In the genomic region with DNA sequence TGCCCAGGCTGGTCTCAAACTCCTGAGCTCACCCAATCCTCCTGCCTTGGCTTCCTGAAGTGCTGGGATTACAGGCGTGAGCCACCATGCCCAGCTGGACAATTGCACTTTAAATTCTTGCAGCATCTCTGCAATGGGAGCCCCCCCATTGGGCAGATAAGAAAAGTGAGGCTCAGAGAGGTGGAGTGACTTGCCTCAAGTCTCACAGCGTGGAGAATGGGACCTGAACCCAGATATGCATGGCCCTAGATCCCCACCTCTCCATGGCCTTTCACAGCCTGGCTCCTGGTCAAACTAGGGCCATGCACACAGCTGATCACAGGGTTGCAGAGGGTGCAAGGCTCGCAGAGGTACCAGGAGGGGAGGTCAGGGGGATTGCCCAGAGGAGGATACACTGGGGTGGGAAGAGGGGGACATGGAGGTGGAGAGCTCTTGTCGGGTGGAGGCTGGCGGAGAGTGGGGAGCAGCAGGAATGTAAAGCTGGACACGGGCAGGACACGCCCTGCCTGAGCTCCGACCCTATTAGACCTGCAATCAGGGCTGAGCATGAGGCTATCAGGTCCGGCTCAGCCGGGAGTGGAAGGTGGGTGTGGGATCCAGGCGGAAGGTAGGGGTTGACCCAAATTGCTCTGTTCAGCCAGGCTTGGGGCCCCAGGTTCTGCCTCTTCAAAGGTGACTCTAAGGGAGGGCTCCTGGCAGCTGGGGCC, we compare ENCODE assay signal across 23 cellular contexts. TPM values are rescaled to one million over a fixed set of nuclear protein-coding genes. Genes with fewer than 3 reads are reported as not detected.
"Had no signal": no experiment of that assay in that cellular context is flagged by ENCODE, and none has a peak within 500 bp of the region (broad histone marks: within the 10 kb centered on the region; RNA-seq: fewer than 3 reads in every experiment).

No MANE protein-coding gene starts in this region.

- H3K4me3 ChIP-seq: cardiac muscle cell, left lung, smooth muscle cell had no signal

- H3K36me3 Mint-ChIP-seq: activated CD8-positive, alpha-beta memory T cell treated with anti-CD3 and anti-CD28 coated beads, Interleukin-2, amount 10 ng/mL, durations not matched to agents 7 days and 5 days; activated naive CD8-positive, alpha-beta T cell treated with anti-CD3 and anti-CD28 coated beads for 36 hours; type B pancreatic cell had no signal

- H3K9me3 Mint-ChIP-seq: activated CD4-positive, alpha-beta memory T cell treated with anti-CD3 and anti-CD28 coated beads, Interleukin-2, amount 10 ng/mL, durations not matched to agents 7 days and 5 days; activated naive CD8-positive, alpha-beta T cell treated with anti-CD3 and anti-CD28 coated beads for 36 hours; nephron; type B pancreatic cell had no signal

- H3K4me3 Mint-ChIP-seq: activated CD4-positive, alpha-beta memory T cell treated with anti-CD3 and anti-CD28 coated beads, Interleukin-2, amount 10 ng/mL, durations not matched to agents 7 days and 5 days; activated CD8-positive, alpha-beta memory T cell treated with anti-CD3 and anti-CD28 coated beads, Interleukin-2, amount 10 ng/mL, durations not matched to agents 7 days and 5 days; activated naive CD8-positive, alpha-beta T cell treated with anti-CD3 and anti-CD28 coated beads for 36 hours; nephron; type B pancreatic cell had no signal

- H3K4me2 ChIP-seq: smooth muscle cell had no signal

- H3K36me3 ChIP-seq: cardiac muscle cell, left lung had no signal

- ATAC-seq: activated CD8-positive, alpha-beta memory T cell treated with anti-CD3 and anti-CD28 coated beads, Interleukin-2, amount 10 ng/mL, durations not matched to agents 7 days and 5 days; left lung; psoas muscle; sciatic nerve had no signal

- H3K9me3 ChIP-seq: left lung, psoas muscle, testis had no signal

- H3K27ac ChIP-seq: cardiac muscle cell, left lung, psoas muscle, testis had no signal

- H3K27me3 ChIP-seq: testis had no signal

- DNase-seq: activated CD4-positive, alpha-beta memory T cell treated with anti-CD3 and anti-CD28 coated beads, Interleukin-2, amount 10 ng/mL, durations not matched to agents 7 days and 5 days; activated CD4-positive, alpha-beta T cell treated with anti-CD3 and anti-CD28 coated beads for 48 hours; activated CD4-positive, CD25-positive, alpha-beta regulatory T cell; activated CD8-positive, alpha-beta memory T cell treated with anti-CD3 and anti-CD28 coated beads, Interleukin-2, amount 10 ng/mL, durations not matched to agents 7 days and 5 days; activated naive CD4-positive, alpha-beta T cell; activated naive CD8-positive, alpha-beta T cell treated with anti-CD3 and anti-CD28 coated beads for 36 hours; amniotic stem cell; midbrain; psoas muscle; stimulated activated CD4-positive, alpha-beta T cell treated with anti-CD3 and anti-CD28 coated beads, Interleukin-4, amount 100 ng/mL, for 1 hour; testis had no signal

- H3K27ac Mint-ChIP-seq: activated CD4-positive, alpha-beta memory T cell treated with anti-CD3 and anti-CD28 coated beads, Interleukin-2, amount 10 ng/mL, durations not matched to agents 7 days and 5 days; activated CD8-positive, alpha-beta memory T cell treated with anti-CD3 and anti-CD28 coated beads, Interleukin-2, amount 10 ng/mL, durations not matched to agents 7 days and 5 days; activated naive CD8-positive, alpha-beta T cell treated with anti-CD3 and anti-CD28 coated beads for 36 hours; nephron; type B pancreatic cell had no signal

- FAIRE-seq: frontal cortex, keratinocyte had no signal

RNA-seq across cellular contexts. Expression of gene EXOC3L4, which starts 6.9 kb away (rescaled TPM):
- total RNA-seq: activated CD4-positive, alpha-beta memory T cell treated with anti-CD3 and anti-CD28 coated beads, Interleukin-2, amount 10 ng/mL, durations not matched to agents 7 days and 5 days; activated CD8-positive, alpha-beta memory T cell treated with anti-CD3 and anti-CD28 coated beads, Interleukin-2, amount 10 ng/mL, durations not matched to agents 7 days and 5 days; activated naive CD8-positive, alpha-beta T cell treated with anti-CD3 and anti-CD28 coated beads for 36 hours; lung microvascular endothelial cell; osteoblast; smooth muscle cell; T-helper 2 cell treated with Interferon-gamma antibody and Interleukin-4, amounts not matched to agents 100 ng/mL and 5 ng/mL, for 36 hours had no signal
- polyA plus RNA-seq: keratinocyte, smooth muscle cell had no signal

RNA-seq across cellular contexts. Expression of gene LBHD2, which starts 17.4 kb away (rescaled TPM):
- total RNA-seq: activated CD4-positive, alpha-beta memory T cell treated with anti-CD3 and anti-CD28 coated beads, Interleukin-2, amount 10 ng/mL, durations not matched to agents 7 days and 5 days; activated CD8-positive, alpha-beta memory T cell treated with anti-CD3 and anti-CD28 coated beads, Interleukin-2, amount 10 ng/mL, durations not matched to agents 7 days and 5 days; activated naive CD8-positive, alpha-beta T cell treated with anti-CD3 and anti-CD28 coated beads for 36 hours; cardiac muscle cell; frontal cortex; left lung; lung microvascular endothelial cell; osteoblast; psoas muscle; sciatic nerve; smooth muscle cell; T-helper 2 cell treated with Interferon-gamma antibody and Interleukin-4, amounts not matched to agents 100 ng/mL and 5 ng/mL, for 36 hours had no signal
- polyA plus RNA-seq: cardiac muscle cell, esophagus, keratinocyte, psoas muscle, smooth muscle cell had no signal
